26 cellular contexts compared by ENCODE assay signal in the genomic region with DNA sequence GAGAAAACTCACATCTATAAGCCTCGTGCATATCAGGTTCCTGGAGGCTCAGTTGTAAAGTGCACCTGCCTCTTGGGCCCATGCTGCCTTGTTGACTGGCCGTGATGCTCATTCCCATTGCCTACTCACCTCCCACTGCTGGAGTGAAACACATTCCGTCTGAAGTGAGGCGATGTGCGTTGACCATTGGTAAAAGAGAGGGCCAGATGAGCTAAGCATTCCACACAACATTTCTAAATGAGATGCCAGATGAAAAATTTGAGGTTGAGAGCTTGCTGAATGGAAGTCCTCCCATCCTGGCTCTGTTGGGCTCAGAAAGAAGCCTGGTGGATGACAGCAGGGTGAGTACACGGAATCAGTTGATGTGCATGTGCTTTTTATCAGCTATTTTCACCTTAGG. TPM values are rescaled to one million over a fixed set of nuclear protein-coding genes. Genes with fewer than 3 reads are reported as not detected.
"Had no signal": no experiment of that assay in that cellular context is flagged by ENCODE, and none has a peak within 500 bp of the region (broad histone marks: within the 10 kb centered on the region; RNA-seq: fewer than 3 reads in every experiment).

No MANE protein-coding gene starts in this region.

- H3K27ac ChIP-seq: brain microvascular endothelial cell, SK-N-MC had no signal

- DNase-seq: activated B cell treated with CpG ODN at 0.5 μM for 24 hours; activated CD4-positive, alpha-beta T cell treated with anti-CD3 and anti-CD28 coated beads for 1 hour; activated CD8-positive, alpha-beta memory T cell treated with anti-CD3 and anti-CD28 coated beads, Interleukin-2, amount 50 U/mL, for 4 hours; activated naive CD4-positive, alpha-beta T cell treated with anti-CD3 and anti-CD28 coated beads, Interleukin-2, amount 50 U/mL, for 16 hours; amniotic stem cell; brain microvascular endothelial cell; cerebellar nuclear complex; NCI-H1092 treated with DMSO at 0.1 percent for 48 hours; NCI-H1417 treated with DMSO at 0.1 percent for 48 hours; NCI-H1694; NCI-H2029; NCI-H2107; NCI-H2171 treated with DMSO at 0.1 percent for 48 hours; NCI-H226; NCI-H526; NCI-H774; SIG-M5; T-cell; T1000 had no signal

- H3K36me3 ChIP-seq: brain microvascular endothelial cell had no signal

- H3K4me3 ChIP-seq: SK-N-MC had no signal

- H3K27me3 ChIP-seq: brain microvascular endothelial cell had no signal

RNA-seq across cellular contexts. Expression of a gene that starts 8.6 kb away (rescaled TPM):
- total RNA-seq: activated B cell treated with CpG ODN at 0.5 μM for 24 hours, OCI-LY7 had no signal

RNA-seq across cellular contexts. Expression of a gene that starts 11.5 kb away (rescaled TPM):
- total RNA-seq: activated B cell treated with CpG ODN at 0.5 μM for 24 hours; activated CD4-positive, alpha-beta T cell treated with anti-CD3 and anti-CD28 coated beads, Interleukin-2, amount 10 ng/mL, durations not matched to agents 24 days and 14 days; activated T-cell treated with anti-CD3 and anti-CD28 coated beads, Interleukin-2, amount 50 U/mL, for 72 hours; LHCN-M2; MCF 10A; OCI-LY7; RPMI7951 had no signal
